9 cellular contexts compared by ENCODE assay signal in genomic region chr14:28635387-28635786, GRCh38.
DNase-seq lines count a peak whose midpoint lies in the region; ATAC-seq and TF ChIP-seq lines count a peak whose summit lies in the region.
"Had no signal": no experiment of that assay in that cellular context is flagged by ENCODE, and none has a peak within 500 bp of the region (broad histone marks: within the 10 kb centered on the region; RNA-seq: fewer than 3 reads in every experiment).

No MANE protein-coding gene starts in this region.

- TF ChIP-seq POLR2A in body of pancreas (IDR thresholded peaks at IDR 0.05) = no peak
- TF ChIP-seq POLR2A in suprapubic skin (IDR thresholded peaks at IDR 0.05) = no peak

- peak; percentile 17 for DNase-seq in activated CD4-positive, alpha-beta T cell treated with anti-CD3 and anti-CD28 coated beads for 36 hours
- DNase-seq in activated CD4-positive, alpha-beta T cell treated with anti-CD3 and anti-CD28 coated beads, Interleukin-2, amount 50 U/mL, for 48 hours = no peak
- peak; percentile 72 for DNase-seq in NCI-H146 (lab: John Stamatoyannopoulos, UW)
- DNase-seq in body of pancreas = no peak
- DNase-seq in myocyte (ENCODE audit: low read depth) = peak; percentile 66
- DNase-seq in T-helper 9 cell = no peak
- no peak for DNase-seq in suprapubic skin (ENCODE audit: low spot score in 2 of 2)
- DNase-seq in stimulated activated CD4-positive, alpha-beta T cell treated with anti-CD3 and anti-CD28 coated beads, Interleukin-1b, Interleukin-23, amount 100 ng/mL, for 48 hours = no peak

- no peaks in the 10 kb centered on the region for H3K9me3 ChIP-seq in body of pancreas
- no peaks in the 10 kb centered on the region for H3K9me3 ChIP-seq in suprapubic skin

- peaks cover 20% of the 10 kb centered on the region for H3K9me3 Mint-ChIP-seq in activated CD4-positive, alpha-beta T cell treated with anti-CD3 and anti-CD28 coated beads for 36 hours (ENCODE audit: low read depth)

- 1 to 2% methylated on average over 7 of the region's 7 CpGs for WGBS in body of pancreas, 2 donors
- 4% methylated on average over 7 of the region's 7 CpGs for WGBS in suprapubic skin

- H3K36me3 ChIP-seq in body of pancreas (replicated peaks in 1 of 2; ENCODE audit: insufficient read depth in 1 of 2, low read depth in 2 of 2) (no peaks in the 10 kb centered on the region), suprapubic skin (no peaks in the 10 kb centered on the region)

- no peaks in the 10 kb centered on the region for H3K36me3 Mint-ChIP-seq in activated CD4-positive, alpha-beta T cell treated with anti-CD3 and anti-CD28 coated beads for 36 hours (ENCODE audit: low read depth)
- H3K36me3 Mint-ChIP-seq: activated naive CD4-positive, alpha-beta T cell treated with anti-CD3 and anti-CD28 coated beads, Interleukin-2, amount 50 U/mL, for 24 hours had no signal

- intact Hi-C loops in activated CD4-positive, alpha-beta T cell treated with anti-CD3 and anti-CD28 coated beads for 36 hours (cut with DNase I, micrococcal nuclease) = no loop called here
- intact Hi-C loops in body of pancreas (cut with DNase I) = no loop called here

- no peaks in the 10 kb centered on the region for H3K4me1 ChIP-seq in body of pancreas
- H3K4me1 ChIP-seq in suprapubic skin = no peaks in the 10 kb centered on the region

- H3K27me3 Mint-ChIP-seq in activated CD4-positive, alpha-beta T cell treated with anti-CD3 and anti-CD28 coated beads for 36 hours = no peaks in the 10 kb centered on the region
- H3K27me3 Mint-ChIP-seq: activated naive CD4-positive, alpha-beta T cell treated with anti-CD3 and anti-CD28 coated beads, Interleukin-2, amount 50 U/mL, for 24 hours had no signal

- H3K27ac ChIP-seq in body of pancreas (no peak overlapping the region), suprapubic skin (no peak overlapping the region)

- no peaks in the 10 kb centered on the region for H3K4me1 Mint-ChIP-seq in activated CD4-positive, alpha-beta T cell treated with anti-CD3 and anti-CD28 coated beads for 36 hours
- H3K4me1 Mint-ChIP-seq: activated naive CD4-positive, alpha-beta T cell treated with anti-CD3 and anti-CD28 coated beads, Interleukin-2, amount 50 U/mL, for 24 hours had no signal

- peak in 6 of 7 experiments; percentile 29 to 48 (median 38) for TF ChIP-seq CTCF in body of pancreas (IDR thresholded peaks at IDR 0.05)
- TF ChIP-seq CTCF in suprapubic skin (IDR thresholded peaks at IDR 0.05) = peak in 1 of 2 donors; percentile 24

- no peak overlapping the region for H3K27ac Mint-ChIP-seq in activated CD4-positive, alpha-beta T cell treated with anti-CD3 and anti-CD28 coated beads for 36 hours

- CTCF ChIA-PET in activated CD4-positive, alpha-beta T cell treated with anti-CD3 and anti-CD28 coated beads for 36 hours (lab: Charles Lee) = no interaction called here

- ATAC-seq in activated CD4-positive, alpha-beta T cell treated with anti-CD3 and anti-CD28 coated beads for 36 hours = no peak
- no peak for ATAC-seq in body of pancreas

- H3K4me3 ChIP-seq in body of pancreas (no peak overlapping the region), suprapubic skin (no peak overlapping the region)

- no peak overlapping the region for H3K4me3 Mint-ChIP-seq in activated CD4-positive, alpha-beta T cell treated with anti-CD3 and anti-CD28 coated beads for 36 hours
- H3K4me3 Mint-ChIP-seq: activated naive CD4-positive, alpha-beta T cell treated with anti-CD3 and anti-CD28 coated beads, Interleukin-2, amount 50 U/mL, for 24 hours had no signal

- no peaks in the 10 kb centered on the region for H3K27me3 ChIP-seq in body of pancreas
- H3K27me3 ChIP-seq in suprapubic skin = no peaks in the 10 kb centered on the region

- POLR2A ChIA-PET in activated CD4-positive, alpha-beta T cell treated with anti-CD3 and anti-CD28 coated beads for 36 hours (lab: Charles Lee) = no interaction called here

- no peak for TF ChIP-seq EP300 in suprapubic skin (IDR thresholded peaks at IDR 0.05)

Comparison
In these comparisons a context has a peak if more than half of its experiments do, and no peak if none do; other contexts are left out.
1. DNase-seq: peak in activated CD4-positive, alpha-beta T cell treated with anti-CD3 and anti-CD28 coated beads for 36 hours (single experiment), NCI-H146 (single experiment) and myocyte (single experiment); none in activated CD4-positive, alpha-beta T cell treated with anti-CD3 and anti-CD28 coated beads, Interleukin-2, amount 50 U/mL, for 48 hours (0 of 2), body of pancreas (0 of 4), T-helper 9 cell (single experiment), suprapubic skin (0 of 2) and stimulated activated CD4-positive, alpha-beta T cell treated with anti-CD3 and anti-CD28 coated beads, Interleukin-1b, Interleukin-23, amount 100 ng/mL, for 48 hours (single experiment).